Comparison of ENCODE assay signal across 8 cellular contexts in genomic region chr9:76651114-76651697, GRCh38.
DNase-seq lines count a peak whose midpoint lies in the region; ATAC-seq and TF ChIP-seq lines count a peak whose summit lies in the region.

No MANE protein-coding gene starts in this region.

- H3K4me3 ChIP-seq in breast epithelium (peak overlapping the region; percentile 33 to 44 (median 33)), osteoblast (ENCODE audit: insufficient read depth, low read length) (peak overlapping the region; percentile 19)

- intact Hi-C loops in breast epithelium (cut with DNase I; ENCODE audit: low total_unique reads), result no loop called here

- no peak for TF ChIP-seq POLR2A in breast epithelium (IDR thresholded peaks at IDR 0.05)

- no peak overlapping the region for H3K27ac ChIP-seq in breast epithelium
- peak overlapping the region; percentile 37 for H3K27ac ChIP-seq in osteoblast (ENCODE audit: low read depth, low read length)

- no peaks in the 10 kb centered on the region for H3K4me1 ChIP-seq in breast epithelium
- H3K4me1 ChIP-seq in osteoblast (ENCODE audit: insufficient read depth, low read length), result peaks cover 57% of the 10 kb centered on the region

- ATAC-seq in GM18508 (IDR thresholded peaks at IDR 0.05; ENCODE audit: insufficient read depth, unreplicated experiment) (peak; percentile 46), HG03139 (IDR thresholded peaks at IDR 0.05; ENCODE audit: unreplicated experiment) (peak; percentile 43), GM18517 (IDR thresholded peaks at IDR 0.05; ENCODE audit: unreplicated experiment) (no peak), HG02571 (IDR thresholded peaks at IDR 0.05; ENCODE audit: unreplicated experiment) (no peak), GM21737 (IDR thresholded peaks at IDR 0.05; ENCODE audit: unreplicated experiment) (no peak)

- H3K79me2 ChIP-seq in osteoblast (ENCODE audit: insufficient read depth, low read length), result no peaks in the 10 kb centered on the region

- TF ChIP-seq CTCF in breast epithelium (IDR thresholded peaks at IDR 0.05), result no peak
- no peak for TF ChIP-seq CTCF in osteoblast (IDR thresholded peaks at IDR 0.05; ENCODE audit: extremely low read depth, low read depth, low read length)

- H3K36me3 ChIP-seq in breast epithelium (no peaks in the 10 kb centered on the region), osteoblast (ENCODE audit: insufficient read depth, low read length) (no peaks in the 10 kb centered on the region)

- DNase-seq in breast epithelium (ENCODE audit: low spot score in 2 of 2), result no peak
- no peak for DNase-seq in osteoblast (ENCODE audit: insufficient read length, low spot score, missing footprints)
- DNase-seq in AG20443 (ENCODE audit: low spot score), result no peak

- H3K4me2 ChIP-seq in osteoblast (ENCODE audit: insufficient read depth, low read length), result peak overlapping the region; percentile 66

- H3K27me3 ChIP-seq in breast epithelium (no peaks in the 10 kb centered on the region), osteoblast (ENCODE audit: insufficient read depth, low read length) (no peaks in the 10 kb centered on the region)

- H3K9me3 ChIP-seq in breast epithelium (no peaks in the 10 kb centered on the region), osteoblast (ENCODE audit: low read depth, low read length) (no peaks in the 10 kb centered on the region)

- H4K20me1 ChIP-seq in osteoblast (ENCODE audit: insufficient read depth, low read length), result no peaks in the 10 kb centered on the region

- no peak overlapping the region for H2AFZ ChIP-seq in osteoblast (ENCODE audit: low read length)

Comparison
In these comparisons a context has a peak if more than half of its experiments do, and no peak if none do; other contexts are left out.
1. ATAC-seq: peak in GM18508 (single experiment) and HG03139 (single experiment); none in GM18517 (single experiment), HG02571 (single experiment) and GM21737 (single experiment).